ENCODE assay signal across 8 cellular contexts in the genomic region with DNA sequence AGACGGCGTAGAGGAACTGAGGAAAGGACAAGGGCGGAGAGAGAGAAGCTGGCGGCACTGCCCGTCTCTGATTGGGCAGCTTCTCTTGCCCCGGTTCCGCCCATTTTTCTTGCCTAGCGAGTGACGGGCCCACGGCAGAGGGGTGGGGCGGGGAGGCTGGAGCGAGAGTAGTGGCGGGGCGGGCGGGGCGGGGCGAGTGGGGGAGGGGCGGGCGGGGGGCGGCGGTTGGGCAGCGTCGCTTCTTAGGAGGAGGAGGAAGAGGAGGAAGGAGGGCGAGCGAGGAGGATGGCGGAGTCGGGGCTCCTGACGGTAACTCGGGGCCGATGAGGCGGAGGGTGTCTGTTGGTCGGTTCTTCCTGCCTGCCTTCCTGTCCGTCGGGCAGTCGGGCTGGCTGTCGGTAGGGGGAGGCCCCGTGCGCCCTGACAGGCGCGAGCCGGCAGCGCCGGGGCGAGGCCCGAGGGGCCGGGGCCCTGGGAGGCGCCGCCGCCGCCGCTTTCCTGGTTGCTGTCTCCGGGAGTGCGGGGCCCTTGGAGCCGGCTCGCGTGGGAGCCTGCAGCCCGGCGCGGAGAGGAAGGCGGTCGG. TPM values are rescaled to one million over a fixed set of nuclear protein-coding genes. Genes with fewer than 3 reads are reported as not detected.
DNase-seq lines count a peak whose midpoint lies in the region; ATAC-seq and TF ChIP-seq lines count a peak whose summit lies in the region.

Gene SHOC2 (plus strand): TSS at position 256 of the 583 bp plus-strand sequence. CDS start 44,755 bp downstream, outside the sequence.

- H3K4me1 ChIP-seq in KMS-11 (ENCODE audit: low read depth, poor library complexity, severe bottlenecking) (peaks cover 55% of the 10 kb centered on the region), mucosa of rectum (ENCODE audit: control insufficient read depth in 2 of 2, insufficient read depth in 2 of 2, low read length in 2 of 2) (peaks cover 17 to 25% of the 10 kb centered on the region in 2 donors)
- no peaks in the 10 kb centered on the region for H3K4me1 ChIP-seq in effector memory CD4-positive, alpha-beta T cell (ENCODE audit: control insufficient read depth, insufficient read depth, low read length, poor library complexity, severe bottlenecking)

- no peak for TF ChIP-seq CTCF in KMS-11 (conservative IDR thresholded peaks at IDR 0.05; ENCODE audit: low read depth, low read length)
- no peak for TF ChIP-seq CTCF in activated CD8-positive, alpha-beta T cell treated with anti-CD3 and anti-CD28 coated beads for 36 hours (IDR thresholded peaks at IDR 0.05)

- no peaks in the 10 kb centered on the region for H3K27me3 Mint-ChIP-seq in activated CD8-positive, alpha-beta T cell treated with anti-CD3 and anti-CD28 coated beads for 36 hours

- H2AFZ ChIP-seq in KMS-11 (ENCODE audit: low read depth), result peak within 1 kb of the TSS; percentile 91

- peak within 1 kb of the TSS; percentile 90 for H3K27ac ChIP-seq in KMS-11
- H3K27ac ChIP-seq in effector memory CD4-positive, alpha-beta T cell (ENCODE audit: insufficient read depth, low read length, poor library complexity, severe bottlenecking), result peak within 1 kb of the TSS; percentile 100
- H3K27ac ChIP-seq in mucosa of rectum (ENCODE audit: low read depth in 2 of 2, low read length in 2 of 2), result peak within 1 kb of the TSS; percentile 98 to 99

- peak within 1 kb of the TSS; percentile 98 for H3K27ac Mint-ChIP-seq in activated CD8-positive, alpha-beta T cell treated with anti-CD3 and anti-CD28 coated beads for 36 hours
- peak within 1 kb of the TSS; percentile 100 for H3K27ac Mint-ChIP-seq in stimulated activated effector memory CD8-positive, alpha-beta T cell treated with anti-CD3 and anti-CD28 coated beads, Interleukin-12 subunit alpha, Interleukin-12 subunit beta, amount 100 ng/mL, for 72 hours

- H4K20me1 ChIP-seq in KMS-11 (ENCODE audit: insufficient read depth), result peaks cover 9% of the 10 kb centered on the region; the same call in 1 of the 2 replicates

- peak; percentile 13 for ATAC-seq in GM21515 (IDR thresholded peaks at IDR 0.05; ENCODE audit: unreplicated experiment)
- ATAC-seq in activated CD8-positive, alpha-beta T cell treated with anti-CD3 and anti-CD28 coated beads for 36 hours, result peak; percentile 94
- ATAC-seq in stimulated activated effector memory CD8-positive, alpha-beta T cell treated with anti-CD3 and anti-CD28 coated beads, Interleukin-12 subunit alpha, Interleukin-12 subunit beta, amount 100 ng/mL, for 72 hours, result peak; percentile 69

- H3K9me3 Mint-ChIP-seq in activated CD8-positive, alpha-beta T cell treated with anti-CD3 and anti-CD28 coated beads for 36 hours, result no peaks in the 10 kb centered on the region
- H3K9me3 Mint-ChIP-seq in stimulated activated effector memory CD8-positive, alpha-beta T cell treated with anti-CD3 and anti-CD28 coated beads, Interleukin-12 subunit alpha, Interleukin-12 subunit beta, amount 100 ng/mL, for 72 hours, result no peaks in the 10 kb centered on the region

- peak within 1 kb of the TSS; percentile 83 for H3K9ac ChIP-seq in KMS-11
- peak within 1 kb of the TSS; percentile 90 to 97 for H3K9ac ChIP-seq in mucosa of rectum (ENCODE audit: low read depth in 1 of 2, low read length in 2 of 2)

- POLR2A ChIA-PET in activated CD8-positive, alpha-beta T cell treated with anti-CD3 and anti-CD28 coated beads for 36 hours (lab: Charles Lee), result interaction anchor here (1.0 to 3.4 kb wide), 8 partner anchors 10 to 115 kb away, joined by 3 to 25 read pairs (median 4); no protein-coding TSS in a partner anchor

- CTCF ChIA-PET in activated CD8-positive, alpha-beta T cell treated with anti-CD3 and anti-CD28 coated beads for 36 hours (lab: Charles Lee), result interaction anchor here (0.9 to 2.8 kb wide), 8 partner anchors 9 to 165 kb away, joined by 3 to 9 read pairs (median 5); partner anchors contain the start of gene ADRA2A

- H3K4me2 ChIP-seq in KMS-11, result peak within 1 kb of the TSS; percentile 98

- peaks cover 10% of the 10 kb centered on the region for H3K36me3 Mint-ChIP-seq in activated CD8-positive, alpha-beta T cell treated with anti-CD3 and anti-CD28 coated beads for 36 hours (ENCODE audit: low read depth)
- peaks cover 43% of the 10 kb centered on the region for H3K36me3 Mint-ChIP-seq in stimulated activated effector memory CD8-positive, alpha-beta T cell treated with anti-CD3 and anti-CD28 coated beads, Interleukin-12 subunit alpha, Interleukin-12 subunit beta, amount 100 ng/mL, for 72 hours

- H3K4me3 Mint-ChIP-seq in activated CD8-positive, alpha-beta T cell treated with anti-CD3 and anti-CD28 coated beads for 36 hours, result peak within 1 kb of the TSS; percentile 87
- H3K4me3 Mint-ChIP-seq in stimulated activated effector memory CD8-positive, alpha-beta T cell treated with anti-CD3 and anti-CD28 coated beads, Interleukin-12 subunit alpha, Interleukin-12 subunit beta, amount 100 ng/mL, for 72 hours, result peak within 1 kb of the TSS; percentile 83

- H3K4me3 ChIP-seq in KMS-11 (IDR thresholded peaks at IDR 0.05; ENCODE audit: insufficient read depth, low read depth, low read length) (peak within 1 kb of the TSS; percentile 57), mucosa of rectum (ENCODE audit: low read length in 2 of 2) (peak within 1 kb of the TSS; percentile 93 to 99)
- peak within 1 kb of the TSS; percentile 96 for H3K4me3 ChIP-seq in effector memory CD4-positive, alpha-beta T cell (ENCODE audit: insufficient read depth, low read depth, low read length, poor library complexity, severe bottlenecking)

- DNase-seq in DMS53 treated with DMSO at 0.1 percent for 48 hours (lab: John Stamatoyannopoulos, UW; ENCODE audit: unreplicated experiment) (peak; percentile 73), SKM-1 (lab: John Stamatoyannopoulos, UW; ENCODE audit: unreplicated experiment) (no peak)
- DNase-seq in activated CD8-positive, alpha-beta T cell treated with anti-CD3 and anti-CD28 coated beads for 36 hours, result peak; percentile 99
- peak; percentile 98 to 99 (median 98) for DNase-seq in effector memory CD4-positive, alpha-beta T cell
- DNase-seq in stimulated activated effector memory CD8-positive, alpha-beta T cell treated with anti-CD3 and anti-CD28 coated beads, Interleukin-12 subunit alpha, Interleukin-12 subunit beta, amount 100 ng/mL, for 72 hours (ENCODE audit: low spot score in 2 of 2), result peak; percentile 84 to 96

- intact Hi-C loops in activated CD8-positive, alpha-beta T cell treated with anti-CD3 and anti-CD28 coated beads for 36 hours (cut with micrococcal nuclease), result no loop called here

- no peaks in the 10 kb centered on the region for H3K9me3 ChIP-seq in effector memory CD4-positive, alpha-beta T cell (ENCODE audit: control insufficient read depth, low read length)
- H3K9me3 ChIP-seq in mucosa of rectum (ENCODE audit: control insufficient read depth in 2 of 2, low read length in 2 of 2), result no peaks in the 10 kb centered on the region

- peaks cover 45% of the 10 kb centered on the region for H3K4me1 Mint-ChIP-seq in activated CD8-positive, alpha-beta T cell treated with anti-CD3 and anti-CD28 coated beads for 36 hours (ENCODE audit: low read depth)
- peaks cover 43% of the 10 kb centered on the region for H3K4me1 Mint-ChIP-seq in stimulated activated effector memory CD8-positive, alpha-beta T cell treated with anti-CD3 and anti-CD28 coated beads, Interleukin-12 subunit alpha, Interleukin-12 subunit beta, amount 100 ng/mL, for 72 hours

- H3K36me3 ChIP-seq in KMS-11 (ENCODE audit: insufficient read depth) (no peaks in the 10 kb centered on the region), mucosa of rectum (ENCODE audit: control insufficient read depth in 2 of 2, insufficient read depth in 2 of 2, low read length in 2 of 2) (no peaks in the 10 kb centered on the region)
- H3K36me3 ChIP-seq in effector memory CD4-positive, alpha-beta T cell (ENCODE audit: control insufficient read depth, insufficient read depth, low read length), result no peaks in the 10 kb centered on the region

- peaks cover 53% of the 10 kb centered on the region for H3K79me2 ChIP-seq in KMS-11 (ENCODE audit: insufficient read depth, low read depth)

- H3K27me3 ChIP-seq in KMS-11 (ENCODE audit: insufficient read depth, low read depth), result no peaks in the 10 kb centered on the region
- no peaks in the 10 kb centered on the region for H3K27me3 ChIP-seq in effector memory CD4-positive, alpha-beta T cell (replicated peaks; ENCODE audit: control insufficient read depth, insufficient read depth, low read length, poor library complexity, severe bottlenecking)
- no peaks in the 10 kb centered on the region for H3K27me3 ChIP-seq in mucosa of rectum (ENCODE audit: control insufficient read depth in 2 of 2, insufficient read depth in 2 of 2, low read length in 2 of 2)

RNA-seq across cellular contexts. Expression of gene SHOC2, which starts in this region (rescaled TPM):
- total RNA-seq in activated CD8-positive, alpha-beta T cell treated with anti-CD3 and anti-CD28 coated beads for 36 hours, result 10 to 100 TPM; 34.2 to 35.4 TPM

Comparison
In these comparisons a context has a peak if more than half of its experiments do, and no peak if none do; other contexts are left out.
1. ATAC-seq: peak in every context shown above with its lines; median percentile 94 in activated CD8-positive, alpha-beta T cell treated with anti-CD3 and anti-CD28 coated beads for 36 hours; 69 in stimulated activated effector memory CD8-positive, alpha-beta T cell treated with anti-CD3 and anti-CD28 coated beads, Interleukin-12 subunit alpha, Interleukin-12 subunit beta, amount 100 ng/mL, for 72 hours; 13 in GM21515.